In the genomic region with DNA sequence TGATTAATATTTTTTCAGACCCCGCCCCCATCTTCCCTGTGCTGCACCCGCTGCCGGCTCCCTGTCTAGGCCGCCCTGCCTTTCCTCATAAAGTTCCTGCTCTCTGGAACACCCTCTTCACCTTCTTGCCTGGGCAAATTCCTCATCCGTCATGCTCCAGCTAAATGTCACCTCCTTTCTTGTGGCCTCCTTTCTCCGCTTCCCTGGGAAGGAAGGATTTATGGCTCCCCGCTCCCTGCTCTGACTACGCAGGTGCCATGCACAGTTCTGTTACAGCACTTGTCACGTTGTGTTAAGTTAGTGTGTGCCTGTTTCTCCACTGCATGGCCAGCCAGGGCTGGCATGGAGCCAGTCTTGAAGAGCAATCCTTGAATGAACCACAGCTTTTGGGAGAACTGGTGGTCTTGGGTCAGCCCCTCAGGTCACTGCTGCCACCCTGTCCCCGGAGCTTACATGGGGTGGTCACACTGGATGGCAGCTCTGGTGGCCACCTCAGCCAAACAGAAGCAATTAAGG, we compare ENCODE assay signal across 2 cellular contexts.
TF ChIP-seq lines count a peak whose summit lies in the region.

No MANE protein-coding gene starts in this region.

TF ChIP-seq in IMR-90, 13 proteins besides CTCF, POLR2A, EP300 and RAD21:
- TF ChIP-seq FOS (IDR thresholded peaks at IDR 0.05; ENCODE audit: low read depth, low read length) (no peak), BHLHE40 (IDR thresholded peaks at IDR 0.05; ENCODE audit: low read depth, low read length) (no peak), MAZ (IDR thresholded peaks at IDR 0.05; ENCODE audit: borderline replicate concordance, low read depth, low read length) (no peak), MAFK (IDR thresholded peaks at IDR 0.05; ENCODE audit: low read depth, low read length) (no peak), RFX5 (IDR thresholded peaks at IDR 0.05; ENCODE audit: low read depth, low read length) (no peak), NFE2L2 (IDR thresholded peaks at IDR 0.05; ENCODE audit: low read depth, low read length) (no peak), RCOR1 (IDR thresholded peaks at IDR 0.05; ENCODE audit: insufficient replicate concordance, low read length) (no peak), CHD1 (IDR thresholded peaks at IDR 0.05; ENCODE audit: low read depth, low read length) (no peak), MXI1 (IDR thresholded peaks at IDR 0.05; ENCODE audit: borderline replicate concordance, low read depth, low read length) (no peak), SMC3 (IDR thresholded peaks at IDR 0.05; ENCODE audit: low read depth, low read length) (no peak), CEBPB (IDR thresholded peaks at IDR 0.05; ENCODE audit: low read depth, low read length) (no peak)
- TF ChIP-seq, protein P1, sequence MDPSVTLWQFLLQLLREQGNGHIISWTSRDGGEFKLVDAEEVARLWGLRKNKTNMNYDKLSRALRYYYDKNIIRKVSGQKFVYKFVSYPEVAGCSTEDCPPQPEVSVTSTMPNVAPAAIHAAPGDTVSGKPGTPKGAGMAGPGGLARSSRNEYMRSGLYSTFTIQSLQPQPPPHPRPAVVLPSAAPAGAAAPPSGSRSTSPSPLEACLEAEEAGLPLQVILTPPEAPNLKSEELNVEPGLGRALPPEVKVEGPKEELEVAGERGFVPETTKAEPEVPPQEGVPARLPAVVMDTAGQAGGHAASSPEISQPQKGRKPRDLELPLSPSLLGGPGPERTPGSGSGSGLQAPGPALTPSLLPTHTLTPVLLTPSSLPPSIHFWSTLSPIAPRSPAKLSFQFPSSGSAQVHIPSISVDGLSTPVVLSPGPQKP (IDR thresholded peaks at IDR 0.05; ENCODE audit: borderline replicate concordance, low read depth, low read length) = no peak
- TF ChIP-seq, protein P2, sequence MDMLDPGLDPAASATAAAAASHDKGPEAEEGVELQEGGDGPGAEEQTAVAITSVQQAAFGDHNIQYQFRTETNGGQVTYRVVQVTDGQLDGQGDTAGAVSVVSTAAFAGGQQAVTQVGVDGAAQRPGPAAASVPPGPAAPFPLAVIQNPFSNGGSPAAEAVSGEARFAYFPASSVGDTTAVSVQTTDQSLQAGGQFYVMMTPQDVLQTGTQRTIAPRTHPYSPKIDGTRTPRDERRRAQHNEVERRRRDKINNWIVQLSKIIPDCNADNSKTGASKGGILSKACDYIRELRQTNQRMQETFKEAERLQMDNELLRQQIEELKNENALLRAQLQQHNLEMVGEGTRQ (IDR thresholded peaks at IDR 0.05; ENCODE audit: low read depth, low read length) = no peak

TF ChIP-seq in K562, 482 proteins besides CTCF, POLR2A, EP300 and RAD21:
- TF ChIP-seq TCFL5 (CRISPR knock-in tag; conservative IDR thresholded peaks at IDR 0.05) = no peak
- peak; percentile 39; the same call in 1 of the 2 replicates for TF ChIP-seq NFIC (IDR thresholded peaks at IDR 0.05)
TF ChIP-seq in K562: peak in this region for 1.
